Comparison of ENCODE assay signal across 18 cellular contexts in the genomic region with DNA sequence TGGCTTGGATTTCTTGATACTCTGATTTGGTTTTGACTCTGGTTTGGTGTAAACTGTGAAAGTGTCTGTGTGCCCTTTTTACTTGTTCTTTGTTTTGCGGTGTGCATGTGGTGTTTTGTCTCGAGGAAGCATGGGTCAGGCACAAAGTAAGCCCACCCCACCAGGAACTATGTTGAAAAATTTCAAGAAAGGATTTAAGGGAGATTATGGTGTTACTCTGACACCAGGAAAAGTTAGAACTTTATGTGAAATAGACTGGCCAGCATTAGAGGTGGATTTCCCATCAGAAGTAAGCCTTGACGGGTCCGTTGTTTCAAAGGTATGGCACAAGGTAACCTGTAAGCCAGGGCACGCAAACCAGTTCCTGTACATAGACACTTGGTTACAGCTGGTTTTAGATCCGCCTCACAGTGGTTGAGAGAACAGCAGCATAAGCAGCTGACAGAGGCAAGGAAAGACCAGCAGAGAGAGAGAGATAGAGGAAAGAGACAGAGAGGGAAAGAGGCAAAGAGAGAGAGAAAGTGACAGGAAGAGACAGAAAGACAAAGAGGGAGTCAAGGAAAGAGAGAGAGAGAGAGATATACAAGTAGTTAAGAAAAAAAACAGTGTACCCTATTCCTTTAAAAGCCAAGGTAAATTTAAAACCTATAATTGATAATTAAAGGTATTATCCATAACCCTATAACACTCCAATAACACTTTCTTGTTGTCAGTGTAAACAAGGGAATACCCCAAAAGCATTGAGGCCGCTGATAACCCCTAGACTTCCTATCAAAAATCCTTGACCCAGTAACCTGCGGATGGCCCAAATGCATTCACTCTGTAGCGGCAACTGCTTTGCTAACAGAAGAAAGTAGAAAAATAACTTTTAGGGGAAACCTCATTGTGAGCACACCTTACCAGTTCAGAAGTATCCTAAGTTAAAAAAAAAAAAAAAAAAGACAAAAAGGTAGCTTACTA. TPM values are rescaled to one million over a fixed set of nuclear protein-coding genes. Genes with fewer than 3 reads are reported as not detected.
"Had no signal": no experiment of that assay in that cellular context is flagged by ENCODE, and none has a peak within 500 bp of the region (broad histone marks: within the 10 kb centered on the region; RNA-seq: fewer than 3 reads in every experiment).

No MANE protein-coding gene starts in this region.

- H3K9me3 ChIP-seq: psoas muscle, vagina had no signal

- H3K27me3 Mint-ChIP-seq: dendritic cell treated with granulocyte-macrophage colony-stimulating factor and Interleukin-4, amounts not matched to agents 40 ng/mL and 50 ng/mL, for 4 days; stimulated activated naive CD8-positive, alpha-beta T cell treated with anti-CD3 and anti-CD28 coated beads, Interleukin-15, Interleukin-2, amounts not matched to agents 100 ng/mL and 50 ng/mL, for 24 hours had no signal

- H3K27me3 ChIP-seq: tibial nerve, vagina had no signal

- H3K27ac Mint-ChIP-seq: activated CD4-positive, alpha-beta T cell treated with anti-CD3 and anti-CD28 coated beads, Interleukin-2, amount 10 ng/mL, durations not matched to agents 7 days and 5 days; activated CD8-positive, alpha-beta T cell treated with anti-CD3 and anti-CD28 coated beads, Interleukin-2, amount 10 ng/mL, durations not matched to agents 7 days and 5 days; dendritic cell treated with granulocyte-macrophage colony-stimulating factor and Interleukin-4, amounts not matched to agents 40 ng/mL and 50 ng/mL, for 4 days; natural killer cell treated with Interleukin-12 subunit alpha and Interleukin-12 subunit beta and Interleukin-15 and Interleukin-18, amount 100 ng/mL, for 72 hours; stimulated activated naive CD8-positive, alpha-beta T cell treated with anti-CD3 and anti-CD28 coated beads, Interleukin-15, Interleukin-2, amounts not matched to agents 100 ng/mL and 50 ng/mL, for 24 hours had no signal

- H3K4me3 ChIP-seq: psoas muscle, skin epidermis, tibial nerve, vagina had no signal

- H3K9me3 Mint-ChIP-seq: activated T-cell treated with anti-CD3 and anti-CD28 coated beads, Interleukin-2, amount 50 U/mL, for 4 hours had no signal

- ATAC-seq: activated CD4-positive, CD25-positive, alpha-beta regulatory T cell treated with anti-CD3 and anti-CD28 coated beads, Interleukin-2, amount 50 U/mL, for 24 hours; activated CD8-positive, alpha-beta T cell treated with anti-CD3 and anti-CD28 coated beads, Interleukin-2, amount 10 ng/mL, durations not matched to agents 7 days and 5 days; activated T-cell treated with anti-CD3 and anti-CD28 coated beads, Interleukin-2, amount 50 U/mL, for 4 hours; natural killer cell treated with Interleukin-12 subunit alpha and Interleukin-12 subunit beta and Interleukin-15 and Interleukin-18, amount 100 ng/mL, for 72 hours; psoas muscle; right cardiac atrium had no signal

- H3K36me3 Mint-ChIP-seq: natural killer cell treated with Interleukin-12 subunit alpha and Interleukin-12 subunit beta and Interleukin-15 and Interleukin-18, amount 100 ng/mL, for 72 hours had no signal

- H3K4me3 Mint-ChIP-seq: activated CD4-positive, alpha-beta T cell treated with anti-CD3 and anti-CD28 coated beads, Interleukin-2, amount 10 ng/mL, durations not matched to agents 7 days and 5 days; activated CD8-positive, alpha-beta T cell treated with anti-CD3 and anti-CD28 coated beads, Interleukin-2, amount 10 ng/mL, durations not matched to agents 7 days and 5 days; activated T-cell treated with anti-CD3 and anti-CD28 coated beads, Interleukin-2, amount 50 U/mL, for 4 hours; dendritic cell treated with granulocyte-macrophage colony-stimulating factor and Interleukin-4, amounts not matched to agents 40 ng/mL and 50 ng/mL, for 4 days; natural killer cell treated with Interleukin-12 subunit alpha and Interleukin-12 subunit beta and Interleukin-15 and Interleukin-18, amount 100 ng/mL, for 72 hours; stimulated activated naive CD8-positive, alpha-beta T cell treated with anti-CD3 and anti-CD28 coated beads, Interleukin-15, Interleukin-2, amounts not matched to agents 100 ng/mL and 50 ng/mL, for 24 hours had no signal

- H3K27ac ChIP-seq: psoas muscle, skin epidermis, tibial nerve, vagina had no signal

- H3K4me1 ChIP-seq: psoas muscle, tibial nerve, vagina had no signal

- DNase-seq: activated CD4-positive, alpha-beta T cell treated with anti-CD3 and anti-CD28 coated beads, Interleukin-2, amount 10 ng/mL, durations not matched to agents 7 days and 5 days; activated CD8-positive, alpha-beta T cell treated with anti-CD3 and anti-CD28 coated beads, Interleukin-2, amount 10 ng/mL, durations not matched to agents 7 days and 5 days; activated effector memory CD4-positive, alpha-beta T cell treated with anti-CD3 and anti-CD28 coated beads, Interleukin-2, amount 50 U/mL, for 16 hours; activated naive CD4-positive, alpha-beta T cell treated with anti-CD3 and anti-CD28 coated beads, Interleukin-2, amount 50 U/mL, for 16 hours; activated T-cell treated with anti-CD3 and anti-CD28 coated beads, Interleukin-2, amount 50 U/mL, for 4 hours; effector memory CD4-positive, alpha-beta T cell; occipital lobe; stimulated activated CD4-positive, alpha-beta T cell treated with anti-CD3 and anti-CD28 coated beads, Interleukin-2, amount 100 ng/mL, for 48 hours; T-helper 1 cell had no signal

- H3K36me3 ChIP-seq: tibial nerve, vagina had no signal

RNA-seq across cellular contexts. Expression of a gene that starts 42.6 kb away (rescaled TPM):
- total RNA-seq: activated CD4-positive, alpha-beta T cell treated with anti-CD3 and anti-CD28 coated beads, Interleukin-2, amount 10 ng/mL, durations not matched to agents 7 days and 5 days; activated CD8-positive, alpha-beta T cell treated with anti-CD3 and anti-CD28 coated beads, Interleukin-2, amount 10 ng/mL, durations not matched to agents 7 days and 5 days had no signal
